Comparison of ENCODE assay signal across 21 cellular contexts in the genomic region with DNA sequence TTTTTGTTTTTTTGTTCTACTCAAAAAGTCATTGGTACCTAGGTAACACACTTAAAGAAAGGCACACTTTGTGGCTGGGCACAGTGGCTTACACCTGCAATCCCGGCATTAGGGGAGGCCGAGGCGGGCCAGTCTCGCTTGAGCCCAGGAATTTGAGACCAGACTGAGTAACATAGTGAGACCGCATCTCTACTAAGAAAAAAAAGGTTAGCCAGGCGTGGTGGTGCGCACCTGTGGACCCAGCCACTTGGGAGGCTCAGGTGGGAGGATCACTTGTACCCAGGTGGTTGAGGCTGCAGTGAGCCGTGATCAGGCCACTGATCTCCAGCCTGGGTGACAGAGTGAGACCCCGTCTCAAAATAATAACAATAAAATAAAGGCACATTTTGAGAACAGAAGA.
"Had no signal": no experiment of that assay in that cellular context is flagged by ENCODE, and none has a peak within 500 bp of the region (broad histone marks: within the 10 kb centered on the region; RNA-seq: fewer than 3 reads in every experiment).

No MANE protein-coding gene starts in this region.

- H3K4me3 Mint-ChIP-seq: naive B cell, nephron had no signal

- H3K27ac ChIP-seq: dorsolateral prefrontal cortex, hepatocyte, pancreas, psoas muscle, sigmoid colon, skin epidermis, stomach had no signal

- H3K4me1 Mint-ChIP-seq: nephron had no signal

- H3K4me1 ChIP-seq: pancreas, psoas muscle had no signal

- H3K27ac Mint-ChIP-seq: naive B cell, nephron had no signal

- FAIRE-seq: pancreas, urothelium cell line had no signal

- DNase-seq: cortex of kidney; effector CD8-positive, alpha-beta T cell; foreskin melanocyte; mesenchymal stem cell; naive B cell; occipital lobe; retina; stimulated activated CD4-positive, alpha-beta T cell treated with anti-CD3 and anti-CD28 coated beads, Interleukin-12 subunit alpha, Interleukin-12 subunit beta, amount 100 ng/mL, for 4 hours; stimulated activated naive CD4-positive, alpha-beta T cell; stomach; substantia nigra; trophoblast cell had no signal

- H3K36me3 ChIP-seq: pancreas, sigmoid colon, stomach had no signal

- ATAC-seq: pancreas, psoas muscle had no signal

- H3K4me3 ChIP-seq: dorsolateral prefrontal cortex, hepatocyte, lung, pancreas, psoas muscle, sigmoid colon, skin epidermis, stomach had no signal
